Comparison of ENCODE assay signal across 9 cellular contexts in the genomic region with DNA sequence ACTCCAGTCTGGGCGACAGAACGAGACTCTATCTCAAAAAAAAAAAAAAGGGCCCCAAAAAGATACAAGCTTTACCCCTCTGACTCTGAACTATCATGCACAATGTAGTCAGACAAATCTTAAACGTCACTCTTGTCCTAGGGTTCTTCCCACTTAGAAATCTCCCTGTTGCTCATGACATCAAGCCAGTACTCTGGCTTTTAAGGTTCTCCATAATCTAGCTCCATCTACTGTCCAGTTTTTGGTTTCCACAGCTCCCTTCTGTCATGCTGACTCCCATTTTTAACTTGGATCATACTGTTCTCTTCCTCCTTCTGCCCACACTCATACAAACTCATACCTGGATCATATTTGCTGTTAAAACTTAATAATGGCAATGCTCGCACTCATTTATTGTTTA.
DNase-seq lines count a peak whose midpoint lies in the region; ATAC-seq, FAIRE-seq and TF ChIP-seq lines count a peak whose summit lies in the region.
"Had no signal": no experiment of that assay in that cellular context is flagged by ENCODE, and none has a peak within 500 bp of the region (broad histone marks: within the 10 kb centered on the region; RNA-seq: fewer than 3 reads in every experiment).

No MANE protein-coding gene starts in this region.

- H3K27me3 Mint-ChIP-seq in stimulated activated naive B cell treated with anti-CD40 and anti-IgM and Interleukin-4, amounts not matched to agents 10 μg/mL and 1 μg/mL and 100 μg/mL, for 72 hours: no peaks in the 10 kb centered on the region

- no peaks in the 10 kb centered on the region for H3K36me3 Mint-ChIP-seq in stimulated activated naive B cell treated with anti-CD40 and anti-IgM and Interleukin-4, amounts not matched to agents 10 μg/mL and 1 μg/mL and 100 μg/mL, for 72 hours

- TF ChIP-seq POLR2A in body of pancreas (IDR thresholded peaks at IDR 0.05): no peak

- no peak overlapping the region for H3K27ac Mint-ChIP-seq in stimulated activated naive B cell treated with anti-CD40 and anti-IgM and Interleukin-4, amounts not matched to agents 10 μg/mL and 1 μg/mL and 100 μg/mL, for 72 hours

- no peak for ATAC-seq in stimulated activated naive B cell treated with anti-CD40 and anti-IgM and Interleukin-4, amounts not matched to agents 10 μg/mL and 1 μg/mL and 100 μg/mL, for 72 hours (replicated peaks)
- ATAC-seq in HG03521 (IDR thresholded peaks at IDR 0.05; ENCODE audit: unreplicated experiment): no peak
- no peak for ATAC-seq in body of pancreas

- H3K36me3 ChIP-seq in adipocyte (ENCODE audit: control insufficient read depth, insufficient read depth, low read length, severe bottlenecking): no peaks in the 10 kb centered on the region
- H3K36me3 ChIP-seq in body of pancreas (replicated peaks in 1 of 2; ENCODE audit: insufficient read depth in 1 of 2, low read depth in 2 of 2): no peaks in the 10 kb centered on the region
- H3K36me3 ChIP-seq: SJCRH30 had no signal

- no peak overlapping the region for H3K4me3 ChIP-seq in adipocyte (ENCODE audit: low read length)
- H3K4me3 ChIP-seq in body of pancreas: no peak overlapping the region
- H3K4me3 ChIP-seq: SJCRH30 had no signal

- H3K4me3 Mint-ChIP-seq in stimulated activated naive B cell treated with anti-CD40 and anti-IgM and Interleukin-4, amounts not matched to agents 10 μg/mL and 1 μg/mL and 100 μg/mL, for 72 hours: no peak overlapping the region

- in situ Hi-C loops in KBM-7 (cut with MboI; ENCODE audit: low pct_unique_long_range_greater_than_20kb, low sequenced_read_pairs): no loop called here

- H3K4me1 Mint-ChIP-seq in stimulated activated naive B cell treated with anti-CD40 and anti-IgM and Interleukin-4, amounts not matched to agents 10 μg/mL and 1 μg/mL and 100 μg/mL, for 72 hours: peaks cover 0 to 10% of the 10 kb centered on the region in 2 donors

- no peak for DNase-seq in D721Med (ENCODE audit: insufficient read length, low spot score)
- peak; percentile 5 for DNase-seq in KBM-7
- DNase-seq in adipocyte (ENCODE audit: low read depth): peak; percentile 37
- DNase-seq in kidney tubule cell (ENCODE audit: low spot score): peak; percentile 23
- no peak for DNase-seq in stimulated activated naive B cell treated with anti-CD40 and anti-IgM and Interleukin-4, amounts not matched to agents 10 μg/mL and 1 μg/mL and 100 μg/mL, for 72 hours
- DNase-seq in COR-L47 (lab: John Stamatoyannopoulos, UW): no peak
- DNase-seq in body of pancreas: no peak

- H3K4me1 ChIP-seq in adipocyte (ENCODE audit: control insufficient read depth, insufficient read depth, low read length) (peaks cover 5% of the 10 kb centered on the region), body of pancreas (no peaks in the 10 kb centered on the region)
- H3K4me1 ChIP-seq: SJCRH30 had no signal

- 86 to 88% methylated on average over 4 of the region's 4 CpGs for WGBS in body of pancreas, 2 donors

- H3K27me3 ChIP-seq in adipocyte (replicated peaks; ENCODE audit: control insufficient read depth, insufficient read depth, low read length) (no peaks in the 10 kb centered on the region), body of pancreas (no peaks in the 10 kb centered on the region)
- H3K27me3 ChIP-seq: SJCRH30 had no signal

- no peak overlapping the region for H3K9ac ChIP-seq in adipocyte (ENCODE audit: low read length)

- no peak overlapping the region for H3K27ac ChIP-seq in body of pancreas
- H3K27ac ChIP-seq: SJCRH30 had no signal

- no peaks in the 10 kb centered on the region for H3K9me3 ChIP-seq in adipocyte (ENCODE audit: control insufficient read depth, low read length)
- H3K9me3 ChIP-seq in body of pancreas: no peaks in the 10 kb centered on the region
- H3K9me3 ChIP-seq: SJCRH30 had no signal

- no peaks in the 10 kb centered on the region for H3K9me3 Mint-ChIP-seq in stimulated activated naive B cell treated with anti-CD40 and anti-IgM and Interleukin-4, amounts not matched to agents 10 μg/mL and 1 μg/mL and 100 μg/mL, for 72 hours

- peak; percentile 29 for TF ChIP-seq CTCF in D721Med (IDR thresholded peaks at IDR 0.05; ENCODE audit: insufficient read depth, missing control alignments)
- peak in 1 of 7 experiments; percentile 10 for TF ChIP-seq CTCF in body of pancreas (IDR thresholded peaks at IDR 0.05)

- intact Hi-C loops in body of pancreas (cut with DNase I): no loop called here

- FAIRE-seq in D721Med (lab: Jason Lieb, UNC): no peak

Comparison
In these comparisons a context has a peak if more than half of its experiments do, and no peak if none do; other contexts are left out.
1. DNase-seq: peak in KBM-7 (single experiment), adipocyte (single experiment) and kidney tubule cell (single experiment); none in D721Med (single experiment), stimulated activated naive B cell treated with anti-CD40 and anti-IgM and Interleukin-4, amounts not matched to agents 10 μg/mL and 1 μg/mL and 100 μg/mL, for 72 hours (single experiment), COR-L47 (single experiment) and body of pancreas (0 of 4).